In genomic region chr9:134923466-134923865, GRCh38 we compare ENCODE assay signal across 32 cellular contexts. TPM values are rescaled to one million over a fixed set of nuclear protein-coding genes. Genes with fewer than 3 reads are reported as not detected.
"Had no signal": no experiment of that assay in that cellular context is flagged by ENCODE, and none has a peak within 500 bp of the region (broad histone marks: within the 10 kb centered on the region; RNA-seq: fewer than 3 reads in every experiment).

No MANE protein-coding gene starts in this region.

- H3K27ac Mint-ChIP-seq: effector memory CD8-positive, alpha-beta T cell; naive thymus-derived CD4-positive, alpha-beta T cell; progenitor cell of endocrine pancreas; stimulated activated naive CD8-positive, alpha-beta T cell treated with anti-CD3 and anti-CD28 coated beads, Interleukin-15, Interleukin-2, amounts not matched to agents 100 ng/mL and 50 ng/mL, for 24 hours; T-helper 1 cell treated with Interleukin-12 subunit alpha and Interleukin-12 subunit beta and Interleukin-4 antibody, amounts not matched to agents 30 μg/mL and 1 μg/mL, for 36 hours had no signal

- DNase-seq: activated CD4-positive, alpha-beta T cell treated with anti-CD3 and anti-CD28 coated beads for 48 hours; activated CD4-positive, alpha-beta T cell treated with anti-CD3 and anti-CD28 coated beads, Interleukin-2, amount 50 U/mL, for 48 hours; activated CD8-positive, alpha-beta memory T cell treated with anti-CD3 and anti-CD28 coated beads for 24 hours; activated gamma-delta T cell treated with Interleukin-2 at 50 U/mL for 16 hours; activated naive CD4-positive, alpha-beta T cell treated with anti-CD3 and anti-CD28 coated beads, Interleukin-2, amount 50 U/mL, for 16 hours; amniotic stem cell; brain microvascular endothelial cell; caudate nucleus; effector memory CD8-positive, alpha-beta T cell; erythroblast; gastrocnemius medialis; glutamatergic neuron; midbrain; occipital lobe; stimulated activated CD4-positive, alpha-beta T cell treated with anti-CD3 and anti-CD28 coated beads, Interleukin-12 subunit alpha, Interleukin-12 subunit beta, amount 100 ng/mL, for 4 hours; stimulated activated CD4-positive, alpha-beta T cell treated with anti-CD3 and anti-CD28 coated beads, Interleukin-4, amount 100 ng/mL, for 1 hour; SW 1271; T-helper 9 cell had no signal

- H3K36me3 ChIP-seq: brain microvascular endothelial cell, gastrocnemius medialis, right lobe of liver, thoracic aorta, vagina, WERI-Rb-1 had no signal

- H3K27me3 ChIP-seq: brain microvascular endothelial cell, right lobe of liver, vagina had no signal

- H3K4me3 ChIP-seq: dorsolateral prefrontal cortex, gastrocnemius medialis, right lobe of liver, skin epidermis, thoracic aorta, vagina had no signal

- H3K9me3 ChIP-seq: gastrocnemius medialis, vagina had no signal

- H3K4me1 ChIP-seq: gastrocnemius medialis, right lobe of liver, vagina had no signal

- H3K4me1 Mint-ChIP-seq: neural crest cell had no signal

- ATAC-seq: activated CD4-positive, CD25-positive, alpha-beta regulatory T cell treated with anti-CD3 and anti-CD28 coated beads, Interleukin-2, amount 50 U/mL, for 24 hours; effector memory CD8-positive, alpha-beta T cell; gastrocnemius medialis had no signal

- H3K4me3 Mint-ChIP-seq: effector memory CD8-positive, alpha-beta T cell; naive thymus-derived CD4-positive, alpha-beta T cell; neural crest cell; stimulated activated naive CD8-positive, alpha-beta T cell treated with anti-CD3 and anti-CD28 coated beads, Interleukin-15, Interleukin-2, amounts not matched to agents 100 ng/mL and 50 ng/mL, for 24 hours; T-helper 1 cell treated with Interleukin-12 subunit alpha and Interleukin-12 subunit beta and Interleukin-4 antibody, amounts not matched to agents 30 μg/mL and 1 μg/mL, for 36 hours had no signal

- H3K27ac ChIP-seq: brain microvascular endothelial cell, dorsolateral prefrontal cortex, gastrocnemius medialis, right lobe of liver, thoracic aorta, vagina had no signal

RNA-seq across cellular contexts. Expression of gene FCN1, which starts 5.8 kb away (rescaled TPM):
- total RNA-seq: astrocyte, neural crest cell, progenitor cell of endocrine pancreas, renal cortical epithelial cell had no signal

RNA-seq across cellular contexts. Expression of gene FCN2, which starts 42.9 kb away (rescaled TPM):
- total RNA-seq: astrocyte; gastrocnemius medialis; naive thymus-derived CD4-positive, alpha-beta T cell; neural crest cell; occipital lobe; progenitor cell of endocrine pancreas; renal cortical epithelial cell; thoracic aorta; vagina had no signal
- polyA plus RNA-seq: naive thymus-derived CD4-positive, alpha-beta T cell had no signal
